8 cellular contexts compared by ENCODE assay signal in the genomic region with DNA sequence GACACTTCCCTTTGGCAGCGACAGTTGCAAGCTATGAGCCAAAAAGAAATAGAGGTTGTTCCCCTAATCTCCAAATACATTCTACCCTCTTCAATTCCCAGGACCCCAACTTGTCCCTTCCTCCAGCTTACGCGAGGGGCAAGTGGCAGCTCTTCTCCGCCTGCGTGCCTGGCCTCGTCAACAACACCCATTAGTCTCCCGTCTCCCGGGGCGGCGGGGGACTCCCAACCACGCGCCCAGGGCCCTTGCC. TPM values are rescaled to one million over a fixed set of nuclear protein-coding genes. Genes with fewer than 3 reads are reported as not detected.
DNase-seq lines count a peak whose midpoint lies in the region; ATAC-seq, FAIRE-seq and TF ChIP-seq lines count a peak whose summit lies in the region.

No MANE protein-coding gene starts in this region.

- ATAC-seq in T-helper 17 cell, result no peak
- no peak for ATAC-seq in GM18505 (IDR thresholded peaks at IDR 0.05; ENCODE audit: unreplicated experiment)

- peak overlapping the region; percentile 64; the same call in 1 of the 2 replicates for H3K4me3 ChIP-seq in GM08714 (ENCODE audit: low read length)
- peak overlapping the region; percentile 61 for H3K4me3 ChIP-seq in fibroblast of the aortic adventitia (ENCODE audit: low read depth, low read length)
- H3K4me3 ChIP-seq in rectal smooth muscle tissue (ENCODE audit: low read length), result peak overlapping the region; percentile 71

- peak overlapping the region; percentile 72 for H3K27ac ChIP-seq in rectal smooth muscle tissue (ENCODE audit: low read depth, low read length)

- no peaks in the 10 kb centered on the region for H3K27me3 ChIP-seq in rectal smooth muscle tissue (ENCODE audit: control insufficient read depth, insufficient read depth, low read length)

- TF ChIP-seq POLR2A in GM18505 (IDR thresholded peaks at IDR 0.05; ENCODE audit: borderline replicate concordance, extremely low read depth, insufficient read depth, insufficient read length), result no peak

- H3K9me3 ChIP-seq in T-helper 17 cell (ENCODE audit: control insufficient read depth, low read length, poor library complexity, severe bottlenecking), result no peaks in the 10 kb centered on the region

- peak overlapping the region; percentile 81 for H3K27ac Mint-ChIP-seq in T-helper 17 cell

- H3K9ac ChIP-seq in rectal smooth muscle tissue (ENCODE audit: low read length), result no peak overlapping the region

- no peak for DNase-seq in T-helper 17 cell
- DNase-seq in fibroblast of the aortic adventitia (ENCODE audit: low read depth), result no peak
- DNase-seq in ureter (ENCODE audit: low spot score), result no peak
- no peak for DNase-seq in RCC 7860 (ENCODE audit: low spot score)
- DNase-seq in NK-92 (lab: John Stamatoyannopoulos, UW; ENCODE audit: unreplicated experiment), result no peak

- no peak for FAIRE-seq in RCC 7860 (lab: Jason Lieb, UNC)

- no peaks in the 10 kb centered on the region for H3K36me3 ChIP-seq in rectal smooth muscle tissue (ENCODE audit: control insufficient read depth, insufficient read depth, low read length)

- peaks cover 11% of the 10 kb centered on the region for H3K4me1 ChIP-seq in rectal smooth muscle tissue (ENCODE audit: control insufficient read depth, insufficient read depth, low read length)

- H3K4me3 Mint-ChIP-seq in T-helper 17 cell, result peak overlapping the region; percentile 97

- no peak for TF ChIP-seq CTCF in fibroblast of the aortic adventitia (IDR thresholded peaks at IDR 0.05; ENCODE audit: insufficient read depth, low read length)

- H3K4me1 Mint-ChIP-seq in T-helper 17 cell, result peaks cover 16% of the 10 kb centered on the region

- peaks cover 2% of the 10 kb centered on the region for H3K36me3 Mint-ChIP-seq in T-helper 17 cell (ENCODE audit: low read depth)

- H3K27me3 Mint-ChIP-seq in T-helper 17 cell, result no peaks in the 10 kb centered on the region

RNA-seq across cellular contexts. Expression of a gene that starts 0.5 kb away (rescaled TPM):
- total RNA-seq in T-helper 17 cell (10 to 100 TPM; 24.1 to 38.2 TPM), fibroblast of the aortic adventitia (ENCODE audit: low replicate concordance) (26.8 and 172 TPM in 2 replicates), ureter (91.4 TPM)
